ENCODE assay signal across 29 cellular contexts in genomic region chr3:164174049-164174448, GRCh38.
"Had no signal": no experiment of that assay in that cellular context is flagged by ENCODE, and none has a peak within 500 bp of the region (broad histone marks: within the 10 kb centered on the region; RNA-seq: fewer than 3 reads in every experiment).

No MANE protein-coding gene starts in this region.

- H3K9me3 ChIP-seq: ascending aorta, SK-N-SH had no signal

- H3K27ac ChIP-seq: ascending aorta, cardiac muscle cell, coronary artery, WERI-Rb-1 had no signal

- H3K27ac Mint-ChIP-seq: activated CD4-positive, alpha-beta memory T cell treated with anti-CD3 and anti-CD28 coated beads, Interleukin-2, amount 10 ng/mL, durations not matched to agents 7 days and 5 days; activated naive CD8-positive, alpha-beta T cell treated with anti-CD3 and anti-CD28 coated beads, Interleukin-2, amount 10 ng/mL, durations not matched to agents 7 days and 5 days; activated T-cell treated with anti-CD3 and anti-CD28 coated beads, Interleukin-2, amount 50 U/mL, for 72 hours; activated T-helper 17 cell treated with anti-CD3 and anti-CD28 coated beads, Interleukin-2, amount 50 U/mL, for 72 hours had no signal

- H3K27me3 ChIP-seq: ascending aorta, cardiac muscle cell had no signal

- H3K36me3 ChIP-seq: ascending aorta, cardiac muscle cell, WERI-Rb-1 had no signal

- H3K4me3 Mint-ChIP-seq: activated CD4-positive, alpha-beta memory T cell treated with anti-CD3 and anti-CD28 coated beads, Interleukin-2, amount 10 ng/mL, durations not matched to agents 7 days and 5 days; activated naive CD8-positive, alpha-beta T cell treated with anti-CD3 and anti-CD28 coated beads, Interleukin-2, amount 10 ng/mL, durations not matched to agents 7 days and 5 days; activated T-cell treated with anti-CD3 and anti-CD28 coated beads, Interleukin-2, amount 50 U/mL, for 72 hours; activated T-helper 17 cell treated with anti-CD3 and anti-CD28 coated beads, Interleukin-2, amount 50 U/mL, for 72 hours; central memory CD8-positive, alpha-beta T cell had no signal

- ATAC-seq: activated T-cell treated with anti-CD3 and anti-CD28 coated beads, Interleukin-2, amount 50 U/mL, for 72 hours; activated T-helper 17 cell treated with anti-CD3 and anti-CD28 coated beads, Interleukin-2, amount 50 U/mL, for 72 hours had no signal

- H3K27me3 Mint-ChIP-seq: activated CD4-positive, alpha-beta memory T cell treated with anti-CD3 and anti-CD28 coated beads, Interleukin-2, amount 10 ng/mL, durations not matched to agents 7 days and 5 days; activated naive CD8-positive, alpha-beta T cell treated with anti-CD3 and anti-CD28 coated beads, Interleukin-2, amount 10 ng/mL, durations not matched to agents 7 days and 5 days; activated T-helper 17 cell treated with anti-CD3 and anti-CD28 coated beads, Interleukin-2, amount 50 U/mL, for 72 hours; central memory CD8-positive, alpha-beta T cell had no signal

- H3K9me2 ChIP-seq: SK-N-SH had no signal

- H3K4me3 ChIP-seq: ascending aorta, cardiac muscle cell, coronary artery had no signal

- H3K4me1 Mint-ChIP-seq: activated CD4-positive, alpha-beta memory T cell treated with anti-CD3 and anti-CD28 coated beads, Interleukin-2, amount 10 ng/mL, durations not matched to agents 7 days and 5 days; activated naive CD8-positive, alpha-beta T cell treated with anti-CD3 and anti-CD28 coated beads, Interleukin-2, amount 10 ng/mL, durations not matched to agents 7 days and 5 days; activated T-helper 17 cell treated with anti-CD3 and anti-CD28 coated beads, Interleukin-2, amount 50 U/mL, for 72 hours; central memory CD8-positive, alpha-beta T cell had no signal

- H3K4me1 ChIP-seq: ascending aorta had no signal

- H3K4me2 ChIP-seq: SK-N-SH had no signal

- DNase-seq: activated CD4-positive, alpha-beta memory T cell treated with anti-CD3 and anti-CD28 coated beads, Interleukin-2, amount 10 ng/mL, durations not matched to agents 7 days and 5 days; activated CD4-positive, alpha-beta T cell treated with anti-CD3 and anti-CD28 coated beads for 1 hour; activated CD4-positive, alpha-beta T cell treated with anti-CD3 and anti-CD28 coated beads for 48 hours; activated CD4-positive, CD25-positive, alpha-beta regulatory T cell; activated CD8-positive, alpha-beta memory T cell treated with anti-CD3 and anti-CD28 coated beads for 24 hours; activated effector memory CD4-positive, alpha-beta T cell treated with anti-CD3 and anti-CD28 coated beads, Interleukin-2, amount 50 U/mL, for 16 hours; activated naive CD4-positive, alpha-beta T cell; activated naive CD4-positive, alpha-beta T cell treated with anti-CD3 and anti-CD28 coated beads, Interleukin-2, amount 50 U/mL, for 16 hours; activated naive CD8-positive, alpha-beta T cell treated with anti-CD3 and anti-CD28 coated beads, Interleukin-2, amount 10 ng/mL, durations not matched to agents 7 days and 5 days; activated T-cell treated with anti-CD3 and anti-CD28 coated beads, Interleukin-2, amount 50 U/mL, for 1 hour; activated T-cell treated with anti-CD3 and anti-CD28 coated beads, Interleukin-2, amount 50 U/mL, for 72 hours; amygdala; Karpas-422; MM.1S; MV-4-11; NCI-H1436 treated with DMSO at 0.1 percent for 48 hours; NCI-H1694 treated with DMSO at 0.1 percent for 48 hours; NCI-H2029; NCI-H345; NCI-H524 treated with DMSO at 0.1 percent for 48 hours; Right ventricle myocardium superior; SK-N-SH; T1000; WERI-Rb-1 had no signal

- H3K36me3 Mint-ChIP-seq: activated naive CD8-positive, alpha-beta T cell treated with anti-CD3 and anti-CD28 coated beads, Interleukin-2, amount 10 ng/mL, durations not matched to agents 7 days and 5 days had no signal

- H3K9ac ChIP-seq: SK-N-SH had no signal
